11 cellular contexts compared by ENCODE assay signal in the genomic region with DNA sequence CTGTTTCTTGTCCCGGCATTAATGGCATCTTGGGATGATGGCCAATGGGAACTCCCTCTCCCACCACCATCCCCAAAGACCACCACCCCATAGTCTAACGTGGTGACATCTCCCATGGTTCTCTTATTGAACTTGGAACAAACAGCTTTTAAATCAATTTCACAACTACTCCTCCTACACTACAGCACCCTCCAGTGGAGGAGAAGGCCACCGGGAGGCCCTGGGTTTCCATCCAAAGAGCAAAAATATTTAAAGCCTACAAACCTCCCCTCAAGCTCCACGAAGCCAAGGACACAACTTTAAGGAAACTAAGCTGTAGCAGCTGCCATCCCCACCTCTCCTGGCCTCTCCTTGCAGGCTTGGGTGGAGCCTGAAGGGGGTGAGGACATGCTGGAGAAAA.
DNase-seq lines count a peak whose midpoint lies in the region; ATAC-seq and TF ChIP-seq lines count a peak whose summit lies in the region.
"Had no signal": no experiment of that assay in that cellular context is flagged by ENCODE, and none has a peak within 500 bp of the region (broad histone marks: within the 10 kb centered on the region; RNA-seq: fewer than 3 reads in every experiment).

No MANE protein-coding gene starts in this region.

- H2AK9ac ChIP-seq in IMR-90 (replicated peaks; ENCODE audit: low read depth, low read length, poor library complexity): no peak overlapping the region

- H3K36me3 ChIP-seq in DND-41 (ENCODE audit: insufficient read depth, low read length): no peaks in the 10 kb centered on the region
- no peaks in the 10 kb centered on the region for H3K36me3 ChIP-seq in IMR-90 (ENCODE audit: control insufficient read depth, insufficient read depth, low read length)
- H3K36me3 ChIP-seq in mesenchymal stem cell (ENCODE audit: control insufficient read depth in 1 of 2, insufficient read depth in 2 of 2, low read depth in 1 of 2, low read length in 2 of 2): no peaks in the 10 kb centered on the region

- POLR2A ChIA-PET in IMR-90 (lab: Charles Lee; ENCODE audit: unreplicated experiment): interaction anchor here (0.6 kb wide), 1 partner anchor 63 kb away, joined by 3 read pairs; no protein-coding TSS in a partner anchor

- no peak overlapping the region for H3K56ac ChIP-seq in IMR-90 (ENCODE audit: extremely low read depth, insufficient read depth, low read length)

- H2BK15ac ChIP-seq in IMR-90 (ENCODE audit: low read depth, low read length): no peak overlapping the region
- H2BK15ac ChIP-seq in mesenchymal stem cell (ENCODE audit: low read depth, poor library complexity, severe bottlenecking): no peak overlapping the region

- H3K18ac ChIP-seq in IMR-90 (ENCODE audit: low read depth, low read length) (no peak overlapping the region), mesenchymal stem cell (ENCODE audit: low read depth in 1 of 2, low read length in 2 of 2) (no peak overlapping the region)

- TF ChIP-seq CTCF in DND-41 (IDR thresholded peaks at IDR 0.05; ENCODE audit: borderline replicate concordance, extremely low read depth, low read length, poor library complexity, severe bottlenecking) (peak; percentile 44), IMR-90 (conservative IDR thresholded peaks at IDR 0.05; ENCODE audit: low read depth, low read length) (peak; percentile 63), astrocyte of the spinal cord (IDR thresholded peaks at IDR 0.05; ENCODE audit: low read depth, low read length) (peak; percentile 62)

- H4K8ac ChIP-seq in IMR-90 (ENCODE audit: low read depth in 2 of 2, low read length in 2 of 2): no peak overlapping the region
- no peak overlapping the region for H4K8ac ChIP-seq in mesenchymal stem cell (ENCODE audit: low read length)

- H3K4ac ChIP-seq in IMR-90 (ENCODE audit: low read depth, low read length) (no peak overlapping the region), mesenchymal stem cell (ENCODE audit: low read depth in 1 of 2, low read length in 2 of 2) (no peak overlapping the region)

- peaks cover 16% of the 10 kb centered on the region for H3K27me3 ChIP-seq in DND-41 (ENCODE audit: insufficient read depth, low read length, poor library complexity)
- peaks cover 60% of the 10 kb centered on the region for H3K27me3 ChIP-seq in IMR-90 (ENCODE audit: control insufficient read depth, insufficient read depth, low read length)
- H3K27me3 ChIP-seq in mesenchymal stem cell (ENCODE audit: control insufficient read depth in 1 of 2, insufficient read depth in 1 of 2, low read length in 2 of 2): peaks cover 45 to 52% of the 10 kb centered on the region in 2 experiments

- 64% methylated on average over 2 of the region's 4 CpGs; no CpG with 5 or more reads in 1 of the 2 experiments for WGBS in IMR-90 (ENCODE audit: extremely low coverage in 2 of 2, insufficient read length in 1 of 2), 2 experiments
- 66% methylated on average over 3 of the region's 4 CpGs for WGBS in mesenchymal stem cell

- dilution Hi-C loops in IMR-90 (cut with HindIII; ENCODE audit: low sequenced_read_pairs, unreplicated experiment): no loop called here

- H3K4me1 ChIP-seq in DND-41 (ENCODE audit: insufficient read depth, low read length) (no peaks in the 10 kb centered on the region), IMR-90 (ENCODE audit: control insufficient read depth, insufficient read depth, low read length) (peaks cover 2% of the 10 kb centered on the region; the same call in 1 of the 2 replicates), mesenchymal stem cell (ENCODE audit: control insufficient read depth, insufficient read depth, low read depth, low read length) (no peaks in the 10 kb centered on the region)

- no peak for ATAC-seq in DND-41 (ENCODE audit: insufficient read depth, low read depth)
- ATAC-seq in IMR-90 (ENCODE audit: low read depth): peak; percentile 66
- no peak for ATAC-seq in GM21390 (IDR thresholded peaks at IDR 0.05; ENCODE audit: unreplicated experiment)
- no peak for ATAC-seq in GM18498 (IDR thresholded peaks at IDR 0.05; ENCODE audit: unreplicated experiment)
- ATAC-seq: T-cell had no signal

- H4K91ac ChIP-seq in IMR-90 (ENCODE audit: insufficient read depth, low read depth, low read length) (no peak overlapping the region), mesenchymal stem cell (ENCODE audit: low read length) (no peak overlapping the region)

- no peaks in the 10 kb centered on the region for H3K9me1 ChIP-seq in IMR-90 (ENCODE audit: insufficient read depth, low read length)

- H2AK5ac ChIP-seq in IMR-90 (ENCODE audit: low read depth, low read length) (no peak overlapping the region), mesenchymal stem cell (ENCODE audit: low read length, severe bottlenecking) (no peak overlapping the region)

- intact Hi-C loops in IMR-90 (cut with micrococcal nuclease): loop anchor here (1.0 kb wide), 1 partner anchor 498 kb away; no protein-coding TSS in a partner anchor

- H2BK12ac ChIP-seq in mesenchymal stem cell (ENCODE audit: low read length in 2 of 2): no peak overlapping the region

- H3K4me3 ChIP-seq in DND-41 (ENCODE audit: low read depth in 1 of 2, low read length in 2 of 2): no peak overlapping the region
- H3K4me3 ChIP-seq in IMR-90 (ENCODE audit: insufficient read depth, low read depth, low read length): no peak overlapping the region
- no peak overlapping the region for H3K4me3 ChIP-seq in astrocyte of the spinal cord (ENCODE audit: low read depth, low read length)
- H3K4me3 ChIP-seq in mesenchymal stem cell (ENCODE audit: insufficient read depth in 1 of 2, low read depth in 1 of 2, low read length in 2 of 2): no peak overlapping the region

- H2BK120ac ChIP-seq in IMR-90 (ENCODE audit: low read depth, low read length): no peak overlapping the region
- H2BK120ac ChIP-seq in mesenchymal stem cell (ENCODE audit: low read depth, low read length): no peak overlapping the region

- no peak for TF ChIP-seq POLR2A in IMR-90 (IDR thresholded peaks at IDR 0.05; ENCODE audit: low read depth, low read length)

- H3K9me3 ChIP-seq in DND-41 (ENCODE audit: insufficient read depth, low read length, severe bottlenecking): no peaks in the 10 kb centered on the region
- H3K9me3 ChIP-seq in IMR-90 (ENCODE audit: control insufficient read depth, insufficient read depth, low read length): no peaks in the 10 kb centered on the region
- no peaks in the 10 kb centered on the region for H3K9me3 ChIP-seq in mesenchymal stem cell (ENCODE audit: control insufficient read depth, low read length)

- H3K79me1 ChIP-seq in IMR-90 (ENCODE audit: low read depth in 1 of 2, low read length in 2 of 2) (no peaks in the 10 kb centered on the region), mesenchymal stem cell (replicated peaks; ENCODE audit: low read length, poor library complexity, severe bottlenecking) (no peaks in the 10 kb centered on the region)

- H4K20me1 ChIP-seq in DND-41 (ENCODE audit: insufficient read depth, low read length): no peaks in the 10 kb centered on the region; the same call in 1 of the 2 replicates
- H4K20me1 ChIP-seq in IMR-90 (ENCODE audit: insufficient read depth, low read length): no peaks in the 10 kb centered on the region

- in situ Hi-C loops in IMR-90 (cut with MboI; ENCODE audit: low sequenced_read_pairs): loop anchor here (10.0 kb wide), 1 partner anchor 324 kb away; no protein-coding TSS in a partner anchor
- in situ Hi-C loops in astrocyte of the spinal cord (cut with HindIII; ENCODE audit: low sequenced_read_pairs): no loop called here

- H3K9ac ChIP-seq in DND-41 (ENCODE audit: low read depth, low read length) (no peak overlapping the region), IMR-90 (ENCODE audit: low read depth, low read length) (no peak overlapping the region), mesenchymal stem cell (ENCODE audit: low read length) (no peak overlapping the region)

- no peak overlapping the region for H2BK5ac ChIP-seq in IMR-90 (ENCODE audit: low read depth, low read length, poor library complexity, severe bottlenecking)
- no peak overlapping the region for H2BK5ac ChIP-seq in mesenchymal stem cell (ENCODE audit: low read depth, low read length, poor library complexity, severe bottlenecking)

- no TSS peak for BruUV-seq in IMR-90 (replicated peaks; lab: Mats Ljungman, UMichigan)

- H3K4me2 ChIP-seq in DND-41 (ENCODE audit: insufficient read depth, low read length) (no peak overlapping the region), IMR-90 (ENCODE audit: low read depth, low read length) (no peak overlapping the region), mesenchymal stem cell (ENCODE audit: low read length, poor library complexity, severe bottlenecking) (no peak overlapping the region)

- CTCF ChIA-PET in IMR-90 (lab: Yijun Ruan, JAX): interaction anchor here (0.6 to 1.9 kb wide), 4 partner anchors 16 to 497 kb away, joined by 5 to 12 read pairs (median 8); no protein-coding TSS in a partner anchor

- H3K27ac ChIP-seq in DND-41 (ENCODE audit: low read length): no peak overlapping the region
- H3K27ac ChIP-seq in IMR-90 (ENCODE audit: insufficient read depth, low read length): no peak overlapping the region
- no peak overlapping the region for H3K27ac ChIP-seq in mesenchymal stem cell (ENCODE audit: low read length, poor library complexity, severe bottlenecking)

- H2BK20ac ChIP-seq in IMR-90 (ENCODE audit: low read depth, low read length): no peak overlapping the region

- H3K14ac ChIP-seq in IMR-90 (replicated peaks; ENCODE audit: low read depth, low read length): no peak overlapping the region
- no peak overlapping the region for H3K14ac ChIP-seq in mesenchymal stem cell (ENCODE audit: low read length in 2 of 2)

- no peak overlapping the region for H2AFZ ChIP-seq in DND-41 (ENCODE audit: low read depth, low read length)
- H2AFZ ChIP-seq in IMR-90 (replicated peaks; ENCODE audit: low read length, poor library complexity): no peak overlapping the region
- no peak overlapping the region for H2AFZ ChIP-seq in mesenchymal stem cell (ENCODE audit: low read depth, low read length)

- no peak overlapping the region for H4K5ac ChIP-seq in IMR-90 (ENCODE audit: low read depth, low read length)

- H3K79me2 ChIP-seq in DND-41 (ENCODE audit: insufficient read depth, low read length): no peaks in the 10 kb centered on the region

- TF ChIP-seq RAD21 in IMR-90 (IDR thresholded peaks at IDR 0.05; ENCODE audit: low read length): peak; percentile 68

- DNase-seq in DND-41 (no peak), IMR-90 (peak; percentile 26), astrocyte of the spinal cord (ENCODE audit: low read depth, low spot score) (peak; percentile 23), mesenchymal stem cell (peak; percentile 6), midbrain (lab: John Stamatoyannopoulos, UW) (no peak), NCI-H524 treated with DMSO at 0.1 percent for 48 hours (lab: John Stamatoyannopoulos, UW) (no peak)
- DNase-seq: activated CD8-positive, alpha-beta memory T cell treated with anti-CD3 and anti-CD28 coated beads, Interleukin-2, amount 50 U/mL, for 48 hours; NCI-H1436 treated with DMSO at 0.1 percent for 48 hours; T-cell had no signal

- H3K23ac ChIP-seq in IMR-90 (ENCODE audit: low read depth, low read length) (no peak overlapping the region), mesenchymal stem cell (ENCODE audit: low read length in 2 of 2) (no peak overlapping the region)

TF ChIP-seq in IMR-90, 13 proteins besides CTCF, POLR2A, EP300 and RAD21 (continues in another document):
- TF ChIP-seq RFX5 (IDR thresholded peaks at IDR 0.05; ENCODE audit: low read depth, low read length) (no peak), SMC3 (IDR thresholded peaks at IDR 0.05; ENCODE audit: low read depth, low read length) (peak; percentile 62), FOS (IDR thresholded peaks at IDR 0.05; ENCODE audit: low read depth, low read length) (no peak)

Comparison
In these comparisons a context has a peak if more than half of its experiments do, and no peak if none do; other contexts are left out.
1. DNase-seq: peak in IMR-90 (single experiment), astrocyte of the spinal cord (single experiment) and mesenchymal stem cell (single experiment); none in DND-41 (single experiment), midbrain (single experiment) and NCI-H524 treated with DMSO at 0.1 percent for 48 hours (single experiment).
2. Peak in every context shown above with its lines, with median percentiles within 50 percentile points of each other: CTCF ChIP-seq.